Comparison of ENCODE assay signal across 20 cellular contexts in the genomic region with DNA sequence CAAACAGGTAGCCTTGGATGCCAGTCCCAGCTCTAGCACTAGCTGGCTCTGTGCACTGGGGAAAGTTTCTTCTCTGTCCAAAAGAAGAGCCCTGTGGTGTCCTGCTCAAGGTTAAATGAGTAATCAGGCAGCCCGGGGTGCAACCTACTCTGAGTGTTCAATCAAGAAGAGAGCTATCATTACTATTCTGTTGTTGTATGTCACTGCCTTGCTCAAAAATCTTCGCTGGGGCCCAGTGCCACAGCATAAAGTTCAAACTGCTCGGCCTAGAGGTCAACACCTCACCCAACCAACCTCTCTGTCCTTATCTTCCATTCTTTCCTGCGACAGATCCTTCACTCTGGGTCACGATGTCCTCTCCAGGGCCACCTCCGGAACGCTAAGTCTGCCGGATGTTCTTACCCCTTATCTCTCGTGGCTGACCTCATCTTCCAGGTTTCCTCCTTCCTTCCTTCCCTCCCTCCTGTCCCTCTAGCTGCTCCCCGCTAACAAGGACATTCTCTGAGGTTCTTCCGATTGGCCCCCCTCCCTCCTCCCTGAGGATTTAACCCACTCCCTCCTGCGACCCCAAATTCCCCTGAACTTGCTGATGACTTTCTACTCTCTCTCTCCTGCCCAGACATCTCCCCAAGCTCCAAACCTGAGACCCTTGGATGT. TPM values are rescaled to one million over a fixed set of nuclear protein-coding genes. Genes with fewer than 3 reads are reported as not detected.
"Had no signal": no experiment of that assay in that cellular context is flagged by ENCODE, and none has a peak within 500 bp of the region (broad histone marks: within the 10 kb centered on the region; RNA-seq: fewer than 3 reads in every experiment).

No MANE protein-coding gene starts in this region.

- FAIRE-seq: pancreas had no signal

- H3K27me3 ChIP-seq: neural progenitor cell, pancreas, vagina had no signal

- H3K4me3 Mint-ChIP-seq: activated CD4-positive, alpha-beta T cell treated with anti-CD3 and anti-CD28 coated beads for 36 hours; activated CD8-positive, alpha-beta T cell treated with anti-CD3 and anti-CD28 coated beads for 36 hours; activated T-cell treated with anti-CD3 and anti-CD28 coated beads, Interleukin-2, amount 50 U/mL, for 72 hours; dendritic cell treated with granulocyte-macrophage colony-stimulating factor and Interleukin-4, amounts not matched to agents 40 ng/mL and 50 ng/mL, for 4 days; effector memory CD8-positive, alpha-beta T cell; mesothelial cell of epicardium; neural progenitor cell had no signal

- H3K27ac Mint-ChIP-seq: activated CD4-positive, alpha-beta T cell treated with anti-CD3 and anti-CD28 coated beads for 36 hours; activated CD8-positive, alpha-beta T cell treated with anti-CD3 and anti-CD28 coated beads for 36 hours; activated T-cell treated with anti-CD3 and anti-CD28 coated beads, Interleukin-2, amount 50 U/mL, for 72 hours; dendritic cell treated with granulocyte-macrophage colony-stimulating factor and Interleukin-4, amounts not matched to agents 40 ng/mL and 50 ng/mL, for 4 days; mesothelial cell of epicardium; neural progenitor cell had no signal

- ATAC-seq: activated CD4-positive, alpha-beta T cell treated with anti-CD3 and anti-CD28 coated beads for 36 hours; activated CD8-positive, alpha-beta T cell treated with anti-CD3 and anti-CD28 coated beads for 36 hours; activated T-cell treated with anti-CD3 and anti-CD28 coated beads, Interleukin-2, amount 50 U/mL, for 72 hours; effector memory CD8-positive, alpha-beta T cell; lower lobe of right lung; pancreas had no signal

- H3K36me3 ChIP-seq: lower lobe of right lung, neural progenitor cell, pancreas had no signal

- H2AFZ ChIP-seq: neural progenitor cell had no signal

- H3K9me3 ChIP-seq: lower lobe of right lung, pancreas, stomach, vagina had no signal

- H3K4me3 ChIP-seq: lower lobe of right lung, neural progenitor cell, pancreas, skin epidermis, stomach, vagina had no signal

- DNase-seq: activated CD4-positive, alpha-beta T cell treated with anti-CD3 and anti-CD28 coated beads for 36 hours; activated CD8-positive, alpha-beta memory T cell treated with anti-CD3 and anti-CD28 coated beads, Interleukin-2, amount 50 U/mL, for 4 hours; activated CD8-positive, alpha-beta T cell treated with anti-CD3 and anti-CD28 coated beads for 36 hours; activated gamma-delta T cell treated with Interleukin-2 at 50 U/mL for 16 hours; activated T-cell treated with anti-CD3 and anti-CD28 coated beads, Interleukin-2, amount 50 U/mL, for 72 hours; caudate nucleus; effector memory CD8-positive, alpha-beta T cell; hypothalamus; lower lobe of right lung; pancreas; retina; stomach; T-helper 2 cell; WERI-Rb-1 had no signal

- H3K27ac ChIP-seq: lower lobe of right lung, neural progenitor cell, pancreas, skin epidermis, stomach, vagina, WERI-Rb-1 had no signal

- H3K27me3 Mint-ChIP-seq: activated CD4-positive, alpha-beta T cell treated with anti-CD3 and anti-CD28 coated beads for 36 hours; activated CD8-positive, alpha-beta T cell treated with anti-CD3 and anti-CD28 coated beads for 36 hours; effector memory CD8-positive, alpha-beta T cell had no signal

- H3K9ac ChIP-seq: neural progenitor cell had no signal

- H3K4me1 ChIP-seq: neural progenitor cell had no signal

- H3K4me2 ChIP-seq: neural progenitor cell had no signal

- H3K36me3 Mint-ChIP-seq: neural progenitor cell had no signal

- H3K9me3 Mint-ChIP-seq: activated CD8-positive, alpha-beta T cell treated with anti-CD3 and anti-CD28 coated beads for 36 hours; activated T-cell treated with anti-CD3 and anti-CD28 coated beads, Interleukin-2, amount 50 U/mL, for 72 hours; dendritic cell treated with granulocyte-macrophage colony-stimulating factor and Interleukin-4, amounts not matched to agents 40 ng/mL and 50 ng/mL, for 4 days; effector memory CD8-positive, alpha-beta T cell; mesothelial cell of epicardium; neural progenitor cell had no signal

RNA-seq across cellular contexts. Expression of gene GRIN2C, which starts 8.7 kb away (rescaled TPM):
- total RNA-seq: activated CD4-positive, alpha-beta T cell treated with anti-CD3 and anti-CD28 coated beads for 36 hours; activated CD8-positive, alpha-beta T cell treated with anti-CD3 and anti-CD28 coated beads for 36 hours; myocyte; vagina had no signal

RNA-seq across cellular contexts. Expression of gene FADS6, which starts 25.1 kb away (rescaled TPM):
- total RNA-seq: activated CD4-positive, alpha-beta T cell treated with anti-CD3 and anti-CD28 coated beads for 36 hours; activated CD8-positive, alpha-beta T cell treated with anti-CD3 and anti-CD28 coated beads for 36 hours; activated T-cell treated with anti-CD3 and anti-CD28 coated beads, Interleukin-2, amount 50 U/mL, for 72 hours; lower lobe of right lung; myocyte had no signal

RNA-seq across cellular contexts. Expression of gene USH1G, which starts 54.7 kb away (rescaled TPM):
- total RNA-seq: activated CD4-positive, alpha-beta T cell treated with anti-CD3 and anti-CD28 coated beads for 36 hours; activated CD8-positive, alpha-beta T cell treated with anti-CD3 and anti-CD28 coated beads for 36 hours; activated T-cell treated with anti-CD3 and anti-CD28 coated beads, Interleukin-2, amount 50 U/mL, for 72 hours; myocyte had no signal

RNA-seq across cellular contexts. Expression of gene OTOP2, which starts 55.7 kb away (rescaled TPM):
- total RNA-seq: activated CD4-positive, alpha-beta T cell treated with anti-CD3 and anti-CD28 coated beads for 36 hours; activated CD8-positive, alpha-beta T cell treated with anti-CD3 and anti-CD28 coated beads for 36 hours; activated T-cell treated with anti-CD3 and anti-CD28 coated beads, Interleukin-2, amount 50 U/mL, for 72 hours; lower lobe of right lung; mesothelial cell of epicardium; myocyte; pancreas; vagina had no signal
- polyA plus RNA-seq: pancreas had no signal
